8 cellular contexts compared by ENCODE assay signal in genomic region chr21:29024474-29025327, GRCh38. TPM values are rescaled to one million over a fixed set of nuclear protein-coding genes. Genes with fewer than 3 reads are reported as not detected.
DNase-seq lines count a peak whose midpoint lies in the region; ATAC-seq and TF ChIP-seq lines count a peak whose summit lies in the region.

USP16 (plus strand) TSS chr21:29024668; CDS start chr21:29027914, 3,246 bp downstream.

- intact Hi-C loops in left ventricle myocardium superior (cut with micrococcal nuclease) = no loop called here
- intact Hi-C loops in prostate gland (cut with DNase I) = loop anchor here (2.0 kb wide), 1 partner anchor 32 kb away; the partner anchor contains the start of gene LTN1

- ATAC-seq in GM18498 (IDR thresholded peaks at IDR 0.05; ENCODE audit: unreplicated experiment) (peak; percentile 98), HG02938 (IDR thresholded peaks at IDR 0.05; ENCODE audit: unreplicated experiment) (peak; percentile 94), left ventricle myocardium superior (peak; percentile 98)

- DNase-seq in NCI-H187 (lab: John Stamatoyannopoulos, UW) = peak; percentile 96 to 99
- DNase-seq in T-helper 2 cell = peak; percentile 81 to 98 (median 91)
- peak; percentile 94 for DNase-seq in left ventricle myocardium superior
- peak; percentile 95 for DNase-seq in prostate gland (ENCODE audit: low spot score)

- H3K27ac ChIP-seq in angular gyrus (ENCODE audit: low read depth, low read length) = peak within 1 kb of the TSS; percentile 100
- peak within 1 kb of the TSS; percentile 96 to 97 for H3K27ac ChIP-seq in prostate gland
- peak within 1 kb of the TSS; percentile 99 for H3K27ac ChIP-seq in urinary bladder (ENCODE audit: low read depth)

- H3K9me3 ChIP-seq in prostate gland = no peaks in the 10 kb centered on the region

- no peak for TF ChIP-seq POLR2A in prostate gland (IDR thresholded peaks at IDR 0.05)

- H3K36me3 ChIP-seq in prostate gland = no peaks in the 10 kb centered on the region
- H3K36me3 ChIP-seq in urinary bladder (ENCODE audit: insufficient read depth) = no peaks in the 10 kb centered on the region

- TF ChIP-seq CTCF in prostate gland (IDR thresholded peaks at IDR 0.05) = peak in 2 of 4 experiments; percentile 30 to 31

- H3K4me1 ChIP-seq in prostate gland (replicated peaks) (peaks cover 4% of the 10 kb centered on the region), urinary bladder (ENCODE audit: insufficient read depth) (no peaks in the 10 kb centered on the region)

- H3K4me3 ChIP-seq in prostate gland (peak within 1 kb of the TSS; percentile 64 to 66), urinary bladder (ENCODE audit: low read depth, low read length) (peak within 1 kb of the TSS; percentile 52)

- H3K27me3 ChIP-seq in prostate gland (replicated peaks; ENCODE audit: insufficient read depth) = no peaks in the 10 kb centered on the region

- WGBS in prostate gland = under 1% methylated on average over 48 of the region's 48 CpGs
- under 1% methylated on average over 48 of the region's 48 CpGs for WGBS in urinary bladder

RNA-seq across cellular contexts. Expression of gene USP16, which starts in this region (rescaled TPM):
- total RNA-seq in left ventricle myocardium superior (30.5 TPM), prostate gland (10 to 100 TPM; 27.1 to 35.6 TPM), urinary bladder (55.3 TPM)
- 29.6 TPM for polyA plus RNA-seq in urinary bladder

Comparison
In these comparisons a context has a peak if more than half of its experiments do, and no peak if none do; other contexts are left out.
1. Peak in every context shown above with its lines: DNase-seq, ATAC-seq, H3K4me3 ChIP-seq and H3K27ac ChIP-seq.